In genomic region chr2:86302320-86302719, GRCh38 we compare ENCODE assay signal across 19 cellular contexts. TPM values are rescaled to one million over a fixed set of nuclear protein-coding genes. Genes with fewer than 3 reads are reported as not detected.
DNase-seq lines count a peak whose midpoint lies in the region; FAIRE-seq and TF ChIP-seq lines count a peak whose summit lies in the region.
"Had no signal": no experiment of that assay in that cellular context is flagged by ENCODE, and none has a peak within 500 bp of the region (broad histone marks: within the 10 kb centered on the region; RNA-seq: fewer than 3 reads in every experiment).

No MANE protein-coding gene starts in this region.

- H3K79me2 ChIP-seq in PC-9 (ENCODE audit: low read depth) = no peaks in the 10 kb centered on the region

- WGBS in small intestine, 3 donors = 7 to 27% (median 21%) methylated on average over 1 of the region's 1 CpG

- intact Hi-C loops in PC-9 (cut with micrococcal nuclease; ENCODE audit: unreplicated experiment) = no loop called here

- BruUV-seq in PC-9 (replicated peaks; lab: Mats Ljungman, UMichigan) = no TSS peak

- no peak for TF ChIP-seq CTCF in PC-9 (conservative IDR thresholded peaks at IDR 0.05)

- no peaks in the 10 kb centered on the region for H3K27me3 ChIP-seq in small intestine (ENCODE audit: control insufficient read depth in 2 of 2, insufficient read depth in 2 of 2, low read length in 2 of 2)
- H3K27me3 ChIP-seq in PC-9 (ENCODE audit: insufficient read depth, low read depth) = peaks cover 65% of the 10 kb centered on the region
- H3K27me3 ChIP-seq: BE2C, pancreas had no signal

- no peak overlapping the region for H3K4me2 ChIP-seq in PC-9

- DNase-seq in M059J (ENCODE audit: low read depth) (peak; percentile 43), NCI-H69 (lab: John Stamatoyannopoulos, UW) (peak; percentile 19), foreskin melanocyte (peak; percentile 49), small intestine (no peak), PC-9 (no peak), HK-2 (ENCODE audit: unreplicated experiment) (no peak), NCI-H1436 (lab: John Stamatoyannopoulos, UW) (no peak)
- DNase-seq: activated CD4-positive, alpha-beta T cell treated with anti-CD3 and anti-CD28 coated beads, Interleukin-2, amount 50 U/mL, for 48 hours; activated naive CD4-positive, alpha-beta T cell treated with anti-CD3 and anti-CD28 coated beads, Interleukin-2, amount 50 U/mL, for 16 hours; BE2C; left ventricle myocardium superior; NK-92 treated with Interleukin-12 subunit alpha and Interleukin-12 subunit beta, amount 100 ng/mL, for 24 hours; pancreas; stimulated activated CD4-positive, alpha-beta T cell treated with anti-CD3 and anti-CD28 coated beads, Interleukin-4, amount 100 ng/mL, for 24 hours; T-helper 1 cell had no signal

- H2AFZ ChIP-seq in PC-9 = no peak overlapping the region

- H3K9me3 ChIP-seq in small intestine (ENCODE audit: control insufficient read depth, low read depth) (no peaks in the 10 kb centered on the region), PC-9 (ENCODE audit: insufficient read depth, low read depth) (no peaks in the 10 kb centered on the region)
- H3K9me3 ChIP-seq: BE2C, pancreas had no signal

- H3K36me3 ChIP-seq in small intestine (ENCODE audit: control insufficient read depth in 2 of 2, insufficient read depth in 2 of 2, low read length in 2 of 2) (no peaks in the 10 kb centered on the region), PC-9 (ENCODE audit: low read depth) (no peaks in the 10 kb centered on the region)
- H3K36me3 ChIP-seq: BE2C, pancreas had no signal

- POLR2A ChIA-PET in PC-9 (lab: Charles Lee; ENCODE audit: unreplicated experiment) = no interaction called here

- H3K4me1 ChIP-seq in small intestine (ENCODE audit: control insufficient read depth in 2 of 2, insufficient read depth in 1 of 2, low read depth in 1 of 2, low read length in 1 of 2) (peaks cover 0 to 3% of the 10 kb centered on the region in 2 donors), PC-9 (replicated peaks; ENCODE audit: insufficient read depth) (no peaks in the 10 kb centered on the region)
- H3K4me1 ChIP-seq: pancreas had no signal

- no peaks in the 10 kb centered on the region for H3F3A ChIP-seq in PC-9 (ENCODE audit: insufficient read depth, low read depth)

- H3K4me3 ChIP-seq in small intestine (ENCODE audit: low read depth in 1 of 2, low read length in 2 of 2) (no peak overlapping the region), PC-9 (no peak overlapping the region)
- H3K4me3 ChIP-seq: coronary artery, pancreas, skin epidermis had no signal

- H4K20me1 ChIP-seq in PC-9 (ENCODE audit: insufficient read depth) = no peaks in the 10 kb centered on the region

- CTCF ChIA-PET in PC-9 (lab: Charles Lee) = no interaction called here

- no peak for FAIRE-seq in small intestine (lab: Jason Lieb, UNC)
- FAIRE-seq: endothelial cell of umbilical vein, GM12891, pancreas had no signal

- peak overlapping the region; percentile 70 to 71 for H3K27ac ChIP-seq in small intestine (ENCODE audit: low read depth in 1 of 2, low read length in 1 of 2)
- H3K27ac ChIP-seq in PC-9 = no peak overlapping the region
- H3K27ac ChIP-seq: pancreas, skin epidermis had no signal

- no peaks in the 10 kb centered on the region for H3K9me2 ChIP-seq in PC-9 (ENCODE audit: insufficient read depth)

RNA-seq across cellular contexts. Expression of gene REEP1, which starts 35.1 kb away (rescaled TPM):
- 2.5 and 3.4 TPM in 2 replicates for total RNA-seq in M059J (2014; rRNA removed; shearing (Covaris generic))
- 10 to 100 TPM in 1 of 3 donors, 1 to 10 TPM in 2; 5.9 to 10.7 (median 6.9) TPM for polyA plus RNA-seq in small intestine
- total RNA-seq in PC-9 (2021) = 0.25 and 0.31 TPM in 2 replicates

Comparison
In these comparisons a context has a peak if more than half of its experiments do, and no peak if none do; other contexts are left out.
1. DNase-seq: peak in M059J (single experiment), NCI-H69 (single experiment) and foreskin melanocyte (single experiment); none in small intestine (single experiment), PC-9 (0 of 2), HK-2 (single experiment) and NCI-H1436 (single experiment).